Comparison of ENCODE assay signal across 7 cellular contexts in the genomic region with DNA sequence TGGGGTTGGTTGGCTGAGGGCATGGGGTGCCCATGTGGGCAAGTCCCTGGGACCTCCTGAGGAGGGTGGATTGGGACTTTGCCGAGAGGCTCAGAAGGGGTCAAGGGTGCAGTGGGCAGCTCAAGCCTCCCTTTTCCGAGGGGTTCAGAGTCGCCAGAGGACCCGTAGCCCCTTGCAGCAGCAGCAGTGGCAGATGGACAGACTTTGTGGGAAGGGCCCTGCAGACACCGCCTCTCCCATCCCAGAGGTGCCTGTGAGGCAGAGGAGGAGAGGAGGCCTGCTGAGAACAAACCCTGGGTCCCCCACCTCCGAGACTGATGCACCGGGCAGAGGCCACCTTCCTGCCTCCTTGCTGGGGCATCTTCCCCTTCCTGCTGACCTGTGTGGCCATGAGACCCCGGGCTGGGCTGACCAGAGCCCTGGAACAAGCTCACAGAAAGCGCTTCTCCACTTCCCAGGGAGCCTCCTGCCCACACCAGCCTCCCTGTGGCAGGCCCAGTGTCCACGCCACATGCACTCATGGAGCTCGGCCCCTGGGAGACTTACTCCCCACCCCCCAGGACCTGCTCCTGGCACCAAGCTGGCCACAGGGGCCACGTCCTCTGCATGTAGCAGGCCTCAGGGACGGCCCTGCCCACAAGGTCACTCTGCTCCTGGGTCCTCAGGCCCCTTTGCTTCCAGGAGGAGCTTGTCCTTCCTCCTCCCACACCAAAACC.
DNase-seq lines count a peak whose midpoint lies in the region; ATAC-seq and TF ChIP-seq lines count a peak whose summit lies in the region.
"Not testable (repeated sequence)": the region's sequence is repeated elsewhere in the genome, so short reads cannot be mapped to it uniquely, and the experiment has no call there.

No MANE protein-coding gene starts in this region.

- not testable (repeated sequence) for H3K27me3 ChIP-seq in colonic mucosa; sigmoid colon; subcutaneous abdominal adipose tissue (ENCODE audit: control insufficient read depth in 5 of 5, insufficient read depth in 4 of 5, low read length in 5 of 5)

- not testable (repeated sequence) for H3K9me3 Mint-ChIP-seq in CD14-positive monocyte, nephron

- H3K27ac ChIP-seq in colonic mucosa: peak overlapping the region; percentile 44
- H3K27ac ChIP-seq in sigmoid colon: peak overlapping the region; percentile 78 to 84 (median 80)
- H3K27ac ChIP-seq in subcutaneous abdominal adipose tissue (ENCODE audit: low read depth, low read length): peak overlapping the region; percentile 75

- WGBS in sigmoid colon, 2 donors: 86 to 91% methylated on average over 13 of the region's 13 CpGs

- not testable (repeated sequence) for H3K4me3 ChIP-seq in colonic mucosa
- H3K4me3 ChIP-seq in sigmoid colon (peak overlapping the region in 2 of 4 donors; percentile 34 to 35), subcutaneous abdominal adipose tissue (ENCODE audit: low read depth in 1 of 5, low read length in 5 of 5) (peak overlapping the region in 1 of 5 donors; percentile 67)

- TF ChIP-seq CTCF in CD14-positive monocyte (IDR thresholded peaks at IDR 0.05); colonic mucosa (IDR thresholded peaks at IDR 0.05); nephron (IDR thresholded peaks at IDR 0.05; ENCODE audit: unreplicated experiment in 3 of 3); sigmoid colon (IDR thresholded peaks at IDR 0.05): not testable (repeated sequence)

- not testable (repeated sequence) for DNase-seq in CD14-positive monocyte (ENCODE audit: low spot score); colonic mucosa; Right ventricle myocardium superior
- DNase-seq in islet precursor cell (peak; percentile 50), sigmoid colon (peak; percentile 69)

- H3K27ac Mint-ChIP-seq in CD14-positive monocyte: peak overlapping the region in 4 of 7 donors; percentile 30 to 66 (median 43)
- H3K27ac Mint-ChIP-seq in nephron: peak overlapping the region; percentile 94 to 97 (median 96)

- H3K36me3 ChIP-seq in colonic mucosa; sigmoid colon; subcutaneous abdominal adipose tissue (ENCODE audit: control insufficient read depth in 5 of 5, insufficient read depth in 5 of 5, low read length in 5 of 5): not testable (repeated sequence)

- intact Hi-C loops in CD14-positive monocyte (cut with micrococcal nuclease); colonic mucosa (cut with DNase I); Right ventricle myocardium superior (cut with DNase I); sigmoid colon (cut with DNase I): not testable (repeated sequence)

- not testable (repeated sequence) for TF ChIP-seq POLR2A in sigmoid colon (IDR thresholded peaks at IDR 0.05)

- TF ChIP-seq EP300 in sigmoid colon (IDR thresholded peaks at IDR 0.05): not testable (repeated sequence)

- H3K4me3 Mint-ChIP-seq in CD14-positive monocyte: peak overlapping the region in 1 of 2 donors; percentile 64
- H3K4me3 Mint-ChIP-seq in nephron: not testable (repeated sequence)

- H3K4me1 Mint-ChIP-seq in CD14-positive monocyte (peaks cover 20% of the 10 kb centered on the region), nephron (peaks cover 55% of the 10 kb centered on the region)

- peak; percentile 1 for ATAC-seq in Right ventricle myocardium superior (ENCODE audit: poor library complexity)

- not testable (repeated sequence) for H3K9me3 ChIP-seq in colonic mucosa; sigmoid colon; subcutaneous abdominal adipose tissue (ENCODE audit: control insufficient read depth in 5 of 5, low read length in 5 of 5)

- H3K4me1 ChIP-seq in colonic mucosa: not testable (repeated sequence)
- H3K4me1 ChIP-seq in sigmoid colon (peaks cover 0 to 65% (median 60%) of the 10 kb centered on the region in 4 donors), subcutaneous abdominal adipose tissue (ENCODE audit: control insufficient read depth in 5 of 5, insufficient read depth in 5 of 5, low read length in 5 of 5) (peaks cover 8 to 55% (median 50%) of the 10 kb centered on the region in 5 donors)

- H3K9ac ChIP-seq in colonic mucosa (ENCODE audit: low read depth in 2 of 2, low read length in 2 of 2): not testable (repeated sequence)
- H3K9ac ChIP-seq in subcutaneous abdominal adipose tissue (ENCODE audit: low read length in 5 of 5): peak overlapping the region in 1 of 5 donors; percentile 11

- peaks cover 22 to 26% of the 10 kb centered on the region in 2 donors for H3K36me3 Mint-ChIP-seq in CD14-positive monocyte
- H3K36me3 Mint-ChIP-seq in nephron (ENCODE audit: low read depth): not testable (repeated sequence)

- peaks cover 3 to 14% (median 10%) of the 10 kb centered on the region in 3 donors for H3K27me3 Mint-ChIP-seq in CD14-positive monocyte (ENCODE audit: low read depth in 3 of 3)
- not testable (repeated sequence) for H3K27me3 Mint-ChIP-seq in nephron (ENCODE audit: low read depth)
